Comparison of ENCODE assay signal across 17 cellular contexts in genomic region chr10:124909563-124909962, GRCh38. TPM values are rescaled to one million over a fixed set of nuclear protein-coding genes. Genes with fewer than 3 reads are reported as not detected.
DNase-seq lines count a peak whose midpoint lies in the region; ATAC-seq, FAIRE-seq and TF ChIP-seq lines count a peak whose summit lies in the region.
"Had no signal": no experiment of that assay in that cellular context is flagged by ENCODE, and none has a peak within 500 bp of the region (broad histone marks: within the 10 kb centered on the region; RNA-seq: fewer than 3 reads in every experiment).

No MANE protein-coding gene starts in this region.

- H3K18ac ChIP-seq in mesenchymal stem cell (ENCODE audit: low read depth in 1 of 2, low read length in 2 of 2), result no peak overlapping the region

- no peak overlapping the region for H4K91ac ChIP-seq in mesenchymal stem cell (ENCODE audit: low read length)

- H2AFZ ChIP-seq in HepG2 (ENCODE audit: low read length) (peak overlapping the region; percentile 62), mesenchymal stem cell (ENCODE audit: low read depth, low read length) (no peak overlapping the region)
- H2AFZ ChIP-seq: GM23338 had no signal

- no peak overlapping the region for H2AK5ac ChIP-seq in mesenchymal stem cell (ENCODE audit: low read length, severe bottlenecking)

- 3% methylated on average over 8 of the region's 8 CpGs for WGBS in HepG2 (ENCODE audit: low lambda C conversion rate)
- WGBS in small intestine, 3 donors, result 35 to 76% (median 38%) methylated on average over 8 of the region's 8 CpGs
- WGBS in mesenchymal stem cell, result 97% methylated on average over 8 of the region's 8 CpGs

- no peak overlapping the region for H2BK15ac ChIP-seq in mesenchymal stem cell (ENCODE audit: low read depth, poor library complexity, severe bottlenecking)

- H3K4ac ChIP-seq in mesenchymal stem cell (ENCODE audit: low read depth in 1 of 2, low read length in 2 of 2), result no peak overlapping the region

- no peak overlapping the region for H2BK12ac ChIP-seq in mesenchymal stem cell (ENCODE audit: low read length in 2 of 2)

- H3K36me3 ChIP-seq in Caco-2 (ENCODE audit: control insufficient read depth, insufficient read depth, low read length) (no peaks in the 10 kb centered on the region), HepG2 (replicated peaks in 1 of 2; ENCODE audit: control insufficient read depth in 1 of 2, insufficient read depth in 2 of 2, low read length in 2 of 2) (no peaks in the 10 kb centered on the region), small intestine (ENCODE audit: control insufficient read depth in 2 of 2, insufficient read depth in 2 of 2, low read length in 2 of 2) (no peaks in the 10 kb centered on the region), mesenchymal stem cell (ENCODE audit: control insufficient read depth in 1 of 2, insufficient read depth in 2 of 2, low read depth in 1 of 2, low read length in 2 of 2) (no peaks in the 10 kb centered on the region), SJCRH30 (no peaks in the 10 kb centered on the region)
- H3K36me3 ChIP-seq: BLaER1 treated with 17β-estradiol and CSF1 and Interleukin-3, amounts not matched to agents 10 nM and 100 nM had no signal

- BruUV-seq in Caco-2 (replicated peaks; lab: Mats Ljungman, UMichigan) (no TSS peak), HepG2 (replicated peaks; lab: Mats Ljungman, UMichigan) (no TSS peak)

- TF ChIP-seq CTCF in Caco-2 (IDR thresholded peaks at IDR 0.05; ENCODE audit: insufficient read depth in 1 of 2, low read depth in 1 of 2, low read length in 1 of 2, severe bottlenecking in 1 of 2, unreplicated experiment in 1 of 2) (no peak), HepG2 (CRISPR knock-in tag; IDR thresholded peaks at IDR 0.05) (no peak)

- H3K14ac ChIP-seq in mesenchymal stem cell (ENCODE audit: low read length in 2 of 2), result no peak overlapping the region

- H4K8ac ChIP-seq in mesenchymal stem cell (ENCODE audit: low read length), result no peak overlapping the region

- H3K27ac ChIP-seq in HepG2 (ENCODE audit: extremely low read length, insufficient read depth, low read length) (peak overlapping the region; percentile 42), small intestine (ENCODE audit: low read depth in 1 of 2, low read length in 1 of 2) (no peak overlapping the region), mesenchymal stem cell (ENCODE audit: low read length, poor library complexity, severe bottlenecking) (no peak overlapping the region), SJCRH30 (no peak overlapping the region)
- H3K27ac ChIP-seq: BLaER1 treated with 17β-estradiol and CSF1 and Interleukin-3, amounts not matched to agents 10 nM and 100 nM had no signal

- peaks cover 10% of the 10 kb centered on the region for H3K4me1 ChIP-seq in Caco-2
- H3K4me1 ChIP-seq in HepG2 (ENCODE audit: insufficient read depth, low read length), result peaks cover 63% of the 10 kb centered on the region
- H3K4me1 ChIP-seq in small intestine (ENCODE audit: control insufficient read depth in 2 of 2, insufficient read depth in 1 of 2, low read depth in 1 of 2, low read length in 1 of 2), result peaks cover 0 to 3% of the 10 kb centered on the region in 2 donors
- H3K4me1 ChIP-seq in mesenchymal stem cell (ENCODE audit: control insufficient read depth, insufficient read depth, low read depth, low read length), result peaks cover 8% of the 10 kb centered on the region
- no peaks in the 10 kb centered on the region for H3K4me1 ChIP-seq in SJCRH30

- no peak overlapping the region for H3K23ac ChIP-seq in mesenchymal stem cell (ENCODE audit: low read length in 2 of 2)

- H3K9ac ChIP-seq in HepG2 (ENCODE audit: insufficient read depth, low read depth, low read length), result peak overlapping the region; percentile 37; the same call in 1 of the 2 replicates
- H3K9ac ChIP-seq in mesenchymal stem cell (ENCODE audit: low read length), result no peak overlapping the region
- H3K9ac ChIP-seq: BLaER1 treated with 17β-estradiol and CSF1 and Interleukin-3, amounts not matched to agents 10 nM and 100 nM had no signal

- no peak overlapping the region for H2BK120ac ChIP-seq in mesenchymal stem cell (ENCODE audit: low read depth, low read length)

- no peaks in the 10 kb centered on the region for H3K79me1 ChIP-seq in mesenchymal stem cell (replicated peaks; ENCODE audit: low read length, poor library complexity, severe bottlenecking)

- in situ Hi-C loops in HepG2 (cut with HindIII; ENCODE audit: extremely low pct_ligation_motif_present, low pct_unique_long_range_greater_than_20kb), result no loop called here

- TF ChIP-seq RAD21 in HepG2 (CRISPR knock-in tag; IDR thresholded peaks at IDR 0.05), result no peak

- TF ChIP-seq EP300 in HepG2 (IDR thresholded peaks at IDR 0.05; ENCODE audit: low read depth in 2 of 2, low read length in 2 of 2) (peak in 1 of 2 experiments; percentile 56; a peak in 1 of 4 replicates), HepG2 (CRISPR knock-in tag; IDR thresholded peaks at IDR 0.05; ENCODE audit: borderline replicate concordance) (no peak)

- H3K27me3 ChIP-seq in Caco-2 (replicated peaks; ENCODE audit: control insufficient read depth, insufficient read depth, low read length) (no peaks in the 10 kb centered on the region), HepG2 (ENCODE audit: control insufficient read depth in 1 of 2, insufficient read depth in 2 of 2, low read length in 2 of 2) (no peaks in the 10 kb centered on the region), small intestine (ENCODE audit: control insufficient read depth in 2 of 2, insufficient read depth in 2 of 2, low read length in 2 of 2) (no peaks in the 10 kb centered on the region), mesenchymal stem cell (ENCODE audit: control insufficient read depth in 1 of 2, insufficient read depth in 1 of 2, low read length in 2 of 2) (peaks cover 0 to 3% of the 10 kb centered on the region in 2 experiments), SJCRH30 (no peaks in the 10 kb centered on the region)
- H3K27me3 ChIP-seq: BLaER1 treated with 17β-estradiol and CSF1 and Interleukin-3, amounts not matched to agents 10 nM and 100 nM had no signal

- peak; percentile 47 to 51 for DNase-seq in Caco-2
- peak; percentile 25 for DNase-seq in HuH-7 (ENCODE audit: low spot score)
- DNase-seq in HepG2 (ENCODE audit: low spot score), result peak; percentile 77
- DNase-seq in small intestine, result peak; percentile 28
- DNase-seq in mesenchymal stem cell, result no peak
- DNase-seq in NCI-H2107 (lab: John Stamatoyannopoulos, UW), result no peak
- no peak for DNase-seq in SJCRH30
- DNase-seq: ACHN; Calu3; CD4-positive, CD25-positive, alpha-beta regulatory T cell; DMS 273 treated with DMSO at 0.1 percent for 48 hours; H9; KBM-7 had no signal

- no peak for TF ChIP-seq POLR2A in HepG2 (IDR thresholded peaks at IDR 0.05; ENCODE audit: insufficient read depth in 1 of 2, low read depth in 2 of 2, low read length in 2 of 2)

- POLR2A ChIA-PET in Caco-2 (lab: Charles Lee), result no interaction called here
- POLR2A ChIA-PET in HepG2 (lab: Yijun Ruan, JAX), result interaction anchor here (0.6 to 0.7 kb wide), 2 partner anchors 8 to 108 kb away, joined by 3 read pairs; partner anchors contain the start of gene ABRAXAS2

- CTCF ChIA-PET in Caco-2 (lab: Charles Lee) (interaction anchor here (0.7 kb wide), 1 partner anchor 17 kb away, joined by 6 read pairs; no protein-coding TSS in a partner anchor), HepG2 (lab: Yijun Ruan, JAX; ENCODE audit: low intra/inter-chr PET ratio, low total read pairs) (no interaction called here)

- no peaks in the 10 kb centered on the region for H4K20me1 ChIP-seq in HepG2 (ENCODE audit: insufficient read depth, low read length)
- H4K20me1 ChIP-seq: BLaER1 treated with 17β-estradiol and CSF1 and Interleukin-3, amounts not matched to agents 10 nM and 100 nM had no signal

- FAIRE-seq in HepG2 (lab: Jason Lieb, UNC), result peak; percentile 77
- no peak for FAIRE-seq in small intestine (lab: Jason Lieb, UNC)
- FAIRE-seq: GM12891, HTR-8/SVneo had no signal

- no peak overlapping the region for H3K27ac Mint-ChIP-seq in Caco-2 (ENCODE audit: unreplicated experiment)
- H3K27ac Mint-ChIP-seq: CD4-positive, CD25-positive, alpha-beta regulatory T cell; GM23338; H9 had no signal

- H3K4me3 ChIP-seq in Caco-2 (ENCODE audit: low read depth, low read length), result no peak overlapping the region
- H3K4me3 ChIP-seq in HepG2 (replicated peaks in 1 of 3; ENCODE audit: insufficient read depth in 1 of 3, low read depth in 2 of 3, low read length in 3 of 3), result peak overlapping the region; percentile 41 to 45 (median 44); a peak in 5 of 6 replicates
- no peak overlapping the region for H3K4me3 ChIP-seq in small intestine (ENCODE audit: low read depth in 1 of 2, low read length in 2 of 2)
- no peak overlapping the region for H3K4me3 ChIP-seq in mesenchymal stem cell (ENCODE audit: insufficient read depth in 1 of 2, low read depth in 1 of 2, low read length in 2 of 2)
- no peak overlapping the region for H3K4me3 ChIP-seq in SJCRH30
- H3K4me3 ChIP-seq: BLaER1 treated with 17β-estradiol and CSF1 and Interleukin-3, amounts not matched to agents 10 nM and 100 nM; GM23338 had no signal

- peak overlapping the region; percentile 71 for H3K4me2 ChIP-seq in HepG2 (ENCODE audit: low read depth, low read length)
- no peak overlapping the region for H3K4me2 ChIP-seq in mesenchymal stem cell (ENCODE audit: low read length, poor library complexity, severe bottlenecking)
- H3K4me2 ChIP-seq: GM23338 had no signal

- H3K9me3 Mint-ChIP-seq in Caco-2 (ENCODE audit: unreplicated experiment), result no peaks in the 10 kb centered on the region
- H3K9me3 Mint-ChIP-seq: GM23338, H9 had no signal

- H3K9me3 ChIP-seq in Caco-2 (no peaks in the 10 kb centered on the region), HepG2 (ENCODE audit: low read length) (no peaks in the 10 kb centered on the region), small intestine (ENCODE audit: control insufficient read depth, low read depth) (no peaks in the 10 kb centered on the region), mesenchymal stem cell (ENCODE audit: control insufficient read depth, low read length) (no peaks in the 10 kb centered on the region), SJCRH30 (replicated peaks) (no peaks in the 10 kb centered on the region)
- H3K9me3 ChIP-seq: BLaER1 treated with 17β-estradiol and CSF1 and Interleukin-3, amounts not matched to agents 10 nM and 100 nM had no signal

- H3K4me1 Mint-ChIP-seq in Caco-2 (ENCODE audit: low read depth, unreplicated experiment), result peaks cover 14% of the 10 kb centered on the region
- H3K4me1 Mint-ChIP-seq: GM23338 had no signal

- peak; percentile 82 for ATAC-seq in HepG2
- ATAC-seq: GM23338 had no signal

- no peaks in the 10 kb centered on the region for H3K27me3 Mint-ChIP-seq in Caco-2 (ENCODE audit: insufficient read depth, unreplicated experiment)

- H3K36me3 Mint-ChIP-seq in Caco-2 (ENCODE audit: insufficient read depth, unreplicated experiment), result no peaks in the 10 kb centered on the region
- H3K36me3 Mint-ChIP-seq: CD4-positive, CD25-positive, alpha-beta regulatory T cell had no signal

- H2BK5ac ChIP-seq in mesenchymal stem cell (ENCODE audit: low read depth, low read length, poor library complexity, severe bottlenecking), result no peak overlapping the region

- H3K4me3 Mint-ChIP-seq in Caco-2 (ENCODE audit: unreplicated experiment), result peak overlapping the region; percentile 60
- H3K4me3 Mint-ChIP-seq: CD4-positive, CD25-positive, alpha-beta regulatory T cell; GM23338; H9 had no signal

- intact Hi-C loops in Caco-2 (cut with micrococcal nuclease; ENCODE audit: unreplicated experiment), result no loop called here
- intact Hi-C loops in HepG2 (cut with micrococcal nuclease; ENCODE audit: unreplicated experiment), result no loop called here

- H3K79me2 ChIP-seq in HepG2 (ENCODE audit: insufficient read depth, low read length), result no peaks in the 10 kb centered on the region

RNA-seq across cellular contexts. Expression of gene ZRANB1, which starts 32.4 kb away (rescaled TPM):
- total RNA-seq in Caco-2 (2022) (24.6 and 27.7 TPM in 2 replicates), HepG2 (2016; rRNA removed; fragmentation: Illumina TruSeq; extraction: Trizol) (19.6 and 20.7 TPM in 2 replicates)
- 38.1 and 44.9 TPM in 2 replicates for total RNA-seq in HepG2 (2016; cell fraction: cytosol; rRNA removed; fragmentation: Illumina TruSeq; extraction: Trizol; ENCODE audit: low read depth)
- 19.4 and 21.1 TPM in 2 replicates for total RNA-seq in HepG2 (2016; cell fraction: insoluble cytoplasmic fraction; rRNA removed; fragmentation: Illumina TruSeq; extraction: Trizol)
- total RNA-seq in HepG2 (2016; cell fraction: membrane; rRNA removed; fragmentation: Illumina TruSeq; extraction: Trizol), result 26.2 and 28.8 TPM in 2 replicates
- total RNA-seq in HepG2 (2016; cell fraction: nucleus; rRNA removed; fragmentation: Illumina TruSeq; extraction: Trizol), result 22.1 and 22.3 TPM in 2 replicates
- polyA plus RNA-seq in HepG2 (2011; rRNA removed) (9.6 and 10.3 TPM in 2 replicates), small intestine (1 to 10 TPM; 6.3 to 9.2 (median 7.1) TPM)
- polyA plus RNA-seq in HepG2 (2011; cell fraction: cytosol; rRNA removed), result 5.2 and 8.8 TPM in 2 replicates
- polyA plus RNA-seq in HepG2 (2011; cell fraction: nucleus; rRNA removed), result 4.3 and 5.7 TPM in 2 replicates
- 13.8 and 15.9 TPM in 2 replicates for polyA plus RNA-seq in HepG2 (2012)
- 2.2 and 2.6 TPM in 2 replicates for polyA plus RNA-seq in HepG2 (2016; cell fraction: cytosol; fragmentation: Illumina TruSeq; extraction: Trizol; ENCODE audit: low read depth)
- polyA plus RNA-seq in HepG2 (2016; cell fraction: insoluble cytoplasmic fraction; fragmentation: Illumina TruSeq; extraction: Trizol; ENCODE audit: low read depth), result 15.8 and 16.5 TPM in 2 replicates
- polyA plus RNA-seq in HepG2 (2016; cell fraction: membrane; fragmentation: Illumina TruSeq; extraction: Trizol; ENCODE audit: low read depth), result 7.6 and 8.4 TPM in 2 replicates
- 18.8 and 21.5 TPM in 2 replicates for polyA plus RNA-seq in HepG2 (2016; cell fraction: nucleus; fragmentation: Illumina TruSeq; extraction: Trizol; ENCODE audit: insufficient read depth, low read depth)
- 14.9 and 19.7 TPM in 2 replicates for polyA minus RNA-seq in HepG2 (2011; rRNA and poly(A)+ RNA removed; ENCODE audit: low replicate concordance)
- polyA minus RNA-seq in HepG2 (2011; cell fraction: cytosol; rRNA and poly(A)+ RNA removed), result 15.5 and 21.6 TPM in 2 replicates
- polyA minus RNA-seq in HepG2 (2011; cell fraction: nucleus; rRNA and poly(A)+ RNA removed), result 30.3 and 31.8 TPM in 2 replicates
- polyA plus RNA-seq in mesenchymal stem cell (2013, experiment 1 of 2), result 17.5 TPM
- polyA plus RNA-seq in mesenchymal stem cell (2013, experiment 2 of 2), result 18.6 TPM
- 29.1 and 29.3 TPM in 2 replicates for total RNA-seq in SJCRH30 (2014; rRNA removed; shearing (Covaris generic))

Comparison
In these comparisons a context has a peak if more than half of its experiments do, and no peak if none do; other contexts are left out.
1. DNase-seq: peak in Caco-2 (2 of 2), HuH-7 (single experiment), HepG2 (single experiment) and small intestine (single experiment); none in mesenchymal stem cell (single experiment), NCI-H2107 (single experiment) and SJCRH30 (0 of 2).
2. H3K4me3 ChIP-seq: peak in HepG2 (3 of 3); none in Caco-2 (single experiment), small intestine (0 of 2), mesenchymal stem cell (0 of 2) and SJCRH30 (single experiment).